ENCODE assay signal across 7 cellular contexts in genomic region chr20:48656661-48657211, GRCh38.
DNase-seq lines count a peak whose midpoint lies in the region; ATAC-seq and TF ChIP-seq lines count a peak whose summit lies in the region.

No MANE protein-coding gene starts in this region.

- H3K4me2 ChIP-seq in neural progenitor cell = no peak overlapping the region

- H3F3A ChIP-seq in neural progenitor cell (ENCODE audit: low read depth) = no peaks in the 10 kb centered on the region

- H3K27ac Mint-ChIP-seq in neural progenitor cell = no peak overlapping the region

- H3K4me1 Mint-ChIP-seq in neural progenitor cell = peaks cover 3% of the 10 kb centered on the region

- no peaks in the 10 kb centered on the region for H3K27me3 ChIP-seq in neural progenitor cell

- peaks cover 36% of the 10 kb centered on the region for H3K36me3 Mint-ChIP-seq in neural progenitor cell

- H3K4me3 ChIP-seq in GM12864 (ENCODE audit: low read depth, low read length) = no peak overlapping the region
- no peak overlapping the region for H3K4me3 ChIP-seq in neural progenitor cell

- no peaks in the 10 kb centered on the region for H3K9me3 ChIP-seq in neural progenitor cell (ENCODE audit: low read depth)

- TF ChIP-seq CTCF in GM12864 (IDR thresholded peaks at IDR 0.05; ENCODE audit: low read depth, low read length, missing control alignments) (peak; percentile 21), neural progenitor cell (IDR thresholded peaks at IDR 0.05) (peak; percentile 60)

- H3K27ac ChIP-seq in cingulate gyrus (ENCODE audit: low read depth, low read length) (peak overlapping the region; percentile 99), neural progenitor cell (no peak overlapping the region)

- no peak overlapping the region for H2AFZ ChIP-seq in neural progenitor cell (replicated peaks)

- no peak overlapping the region for H3K9ac ChIP-seq in neural progenitor cell

- ATAC-seq in HG03025 (IDR thresholded peaks at IDR 0.05; ENCODE audit: low FRiP score, unreplicated experiment) = no peak

- no peaks in the 10 kb centered on the region for H3K79me2 ChIP-seq in neural progenitor cell (ENCODE audit: low read depth)

- peaks cover 6% of the 10 kb centered on the region for H3K9me3 Mint-ChIP-seq in neural progenitor cell

- no peaks in the 10 kb centered on the region for H3K4me1 ChIP-seq in neural progenitor cell

- no peak for DNase-seq in GM12864 (ENCODE audit: low read depth)
- peak; percentile 25 for DNase-seq in M059J (ENCODE audit: low read depth)
- DNase-seq in neural progenitor cell (ENCODE audit: low spot score) = peak; percentile 75
- no peak for DNase-seq in GDM1 (lab: John Stamatoyannopoulos, UW)
- no peak for DNase-seq in stimulated activated CD4-positive, alpha-beta T cell treated with anti-CD3 and anti-CD28 coated beads, Interleukin-4, amount 100 ng/mL, for 24 hours

- H4K20me1 ChIP-seq in neural progenitor cell (ENCODE audit: low read depth) = no peaks in the 10 kb centered on the region

- no peaks in the 10 kb centered on the region for H3K36me3 ChIP-seq in neural progenitor cell

- H3K4me3 Mint-ChIP-seq in neural progenitor cell = no peak overlapping the region

- peaks cover 8% of the 10 kb centered on the region for H3K27me3 Mint-ChIP-seq in neural progenitor cell (ENCODE audit: insufficient read depth, low read depth)

Comparison
In these comparisons a context has a peak if more than half of its experiments do, and no peak if none do; other contexts are left out.
1. DNase-seq: peak in M059J (single experiment) and neural progenitor cell (single experiment); none in GM12864 (single experiment), GDM1 (single experiment) and stimulated activated CD4-positive, alpha-beta T cell treated with anti-CD3 and anti-CD28 coated beads, Interleukin-4, amount 100 ng/mL, for 24 hours (single experiment).